Comparison of ENCODE assay signal across 8 cellular contexts in genomic region chr10:69057951-69058297, GRCh38. TPM values are rescaled to one million over a fixed set of nuclear protein-coding genes. Genes with fewer than 3 reads are reported as not detected.
DNase-seq lines count a peak whose midpoint lies in the region; ATAC-seq and TF ChIP-seq lines count a peak whose summit lies in the region.

No MANE protein-coding gene starts in this region.

- H3K27ac ChIP-seq in skin epidermis: peak overlapping the region in 18 of 21 experiments; percentile 1 to 81 (median 61)

- no peak for DNase-seq in activated CD4-positive, alpha-beta T cell treated with anti-CD3 and anti-CD28 coated beads for 36 hours
- no peak for DNase-seq in activated CD4-positive, alpha-beta T cell treated with anti-CD3 and anti-CD28 coated beads for 4 hours
- no peak for DNase-seq in activated CD8-positive, alpha-beta T cell treated with anti-CD3 and anti-CD28 coated beads for 36 hours
- peak; percentile 36 for DNase-seq in fibroblast of villous mesenchyme (ENCODE audit: low read depth)
- no peak for DNase-seq in NCI-H146 treated with DMSO at 0.1 percent for 48 hours (lab: John Stamatoyannopoulos, UW; ENCODE audit: unreplicated experiment)
- no peak for DNase-seq in stimulated activated CD8-positive, alpha-beta memory T cell treated with anti-CD3 and anti-CD28 coated beads, Interleukin-4, amount 100 ng/mL, for 48 hours

- H3K27me3 Mint-ChIP-seq in activated CD4-positive, alpha-beta T cell treated with anti-CD3 and anti-CD28 coated beads for 36 hours: no peaks in the 10 kb centered on the region
- no peaks in the 10 kb centered on the region for H3K27me3 Mint-ChIP-seq in activated CD8-positive, alpha-beta T cell treated with anti-CD3 and anti-CD28 coated beads for 36 hours

- intact Hi-C loops in activated CD4-positive, alpha-beta T cell treated with anti-CD3 and anti-CD28 coated beads for 36 hours (cut with DNase I, micrococcal nuclease): no loop called here
- intact Hi-C loops in activated CD8-positive, alpha-beta T cell treated with anti-CD3 and anti-CD28 coated beads for 36 hours (cut with micrococcal nuclease): no loop called here

- ATAC-seq in activated CD4-positive, alpha-beta T cell treated with anti-CD3 and anti-CD28 coated beads for 36 hours: no peak
- ATAC-seq in activated CD8-positive, alpha-beta T cell treated with anti-CD3 and anti-CD28 coated beads for 36 hours: no peak
- ATAC-seq in HG02840 (IDR thresholded peaks at IDR 0.05; ENCODE audit: low FRiP score, unreplicated experiment): no peak

- TF ChIP-seq CTCF in activated CD8-positive, alpha-beta T cell treated with anti-CD3 and anti-CD28 coated beads for 36 hours (IDR thresholded peaks at IDR 0.05): no peak
- no peak for TF ChIP-seq CTCF in fibroblast of villous mesenchyme (IDR thresholded peaks at IDR 0.05; ENCODE audit: insufficient read depth, low read depth, low read length)

- H3K36me3 Mint-ChIP-seq in activated CD4-positive, alpha-beta T cell treated with anti-CD3 and anti-CD28 coated beads for 36 hours (ENCODE audit: low read depth): no peaks in the 10 kb centered on the region
- H3K36me3 Mint-ChIP-seq in activated CD8-positive, alpha-beta T cell treated with anti-CD3 and anti-CD28 coated beads for 36 hours (ENCODE audit: low read depth): no peaks in the 10 kb centered on the region

- POLR2A ChIA-PET in activated CD4-positive, alpha-beta T cell treated with anti-CD3 and anti-CD28 coated beads for 36 hours (lab: Charles Lee): no interaction called here
- POLR2A ChIA-PET in activated CD8-positive, alpha-beta T cell treated with anti-CD3 and anti-CD28 coated beads for 36 hours (lab: Charles Lee): no interaction called here

- H3K4me3 Mint-ChIP-seq in activated CD4-positive, alpha-beta T cell treated with anti-CD3 and anti-CD28 coated beads for 36 hours: no peak overlapping the region
- H3K4me3 Mint-ChIP-seq in activated CD8-positive, alpha-beta T cell treated with anti-CD3 and anti-CD28 coated beads for 36 hours: no peak overlapping the region

- H3K4me3 ChIP-seq in fibroblast of villous mesenchyme (ENCODE audit: low read depth, low read length) (no peak overlapping the region), skin epidermis (no peak overlapping the region)

- no peaks in the 10 kb centered on the region for H3K9me3 Mint-ChIP-seq in activated CD4-positive, alpha-beta T cell treated with anti-CD3 and anti-CD28 coated beads for 36 hours (ENCODE audit: low read depth)
- H3K9me3 Mint-ChIP-seq in activated CD8-positive, alpha-beta T cell treated with anti-CD3 and anti-CD28 coated beads for 36 hours: no peaks in the 10 kb centered on the region

- CTCF ChIA-PET in activated CD4-positive, alpha-beta T cell treated with anti-CD3 and anti-CD28 coated beads for 36 hours (lab: Charles Lee): interaction anchor here (1.0 kb wide), 1 partner anchor 68 kb away, joined by 3 read pairs; no protein-coding TSS in a partner anchor
- CTCF ChIA-PET in activated CD8-positive, alpha-beta T cell treated with anti-CD3 and anti-CD28 coated beads for 36 hours (lab: Charles Lee): no interaction called here

- peaks cover 57% of the 10 kb centered on the region for H3K4me1 Mint-ChIP-seq in activated CD4-positive, alpha-beta T cell treated with anti-CD3 and anti-CD28 coated beads for 36 hours
- H3K4me1 Mint-ChIP-seq in activated CD8-positive, alpha-beta T cell treated with anti-CD3 and anti-CD28 coated beads for 36 hours (ENCODE audit: low read depth): peaks cover 52% of the 10 kb centered on the region

- peak overlapping the region; percentile 82 for H3K27ac Mint-ChIP-seq in activated CD4-positive, alpha-beta T cell treated with anti-CD3 and anti-CD28 coated beads for 36 hours
- peak overlapping the region; percentile 79 for H3K27ac Mint-ChIP-seq in activated CD8-positive, alpha-beta T cell treated with anti-CD3 and anti-CD28 coated beads for 36 hours

RNA-seq across cellular contexts. Expression of gene SRGN, which starts 30.0 kb away (rescaled TPM):
- 100 to 1,000 TPM; 375 to 400 TPM for total RNA-seq in activated CD4-positive, alpha-beta T cell treated with anti-CD3 and anti-CD28 coated beads for 36 hours
- 100 to 1,000 TPM; 279 to 292 TPM for total RNA-seq in activated CD8-positive, alpha-beta T cell treated with anti-CD3 and anti-CD28 coated beads for 36 hours
- total RNA-seq in fibroblast of villous mesenchyme: 112 and 221 TPM in 2 replicates
